In genomic region chr17:1643999-1644492, GRCh38 we compare ENCODE assay signal across 8 cellular contexts. TPM values are rescaled to one million over a fixed set of nuclear protein-coding genes. Genes with fewer than 3 reads are reported as not detected.
DNase-seq lines count a peak whose midpoint lies in the region; ATAC-seq and TF ChIP-seq lines count a peak whose summit lies in the region.

No MANE protein-coding gene starts in this region.

- POLR2A ChIA-PET in AG04450 (lab: Yijun Ruan, JAX) = interaction anchor here (0.6 to 1.0 kb wide), 3 partner anchors 11 to 15 kb away, joined by 3 to 6 read pairs (median 4); partner anchors contain the start of gene SLC43A2

- no peak for ATAC-seq in HG03025 (IDR thresholded peaks at IDR 0.05; ENCODE audit: low FRiP score, unreplicated experiment)

- no peak for DNase-seq in AG04450 (ENCODE audit: low read depth, low spot score)
- DNase-seq in HT1080 (ENCODE audit: low read depth) = peak; percentile 51
- DNase-seq in colonic mucosa = no peak
- no peak for DNase-seq in ecto neural progenitor cell (ENCODE audit: low spot score)
- DNase-seq in NCI-H226 = no peak
- no peak for DNase-seq in hypothalamus (lab: John Stamatoyannopoulos, UW)

- H3K4me3 ChIP-seq in AG04450 (ENCODE audit: low read depth, low read length) (no peak overlapping the region), colonic mucosa (peak overlapping the region; percentile 38), muscle layer of duodenum (ENCODE audit: low read depth in 1 of 2, low read length in 2 of 2) (peak overlapping the region; percentile 30 to 55)

- peak overlapping the region; percentile 78 to 84 for H3K9ac ChIP-seq in colonic mucosa (ENCODE audit: low read depth in 2 of 2, low read length in 2 of 2)

- H3K4me1 ChIP-seq in colonic mucosa (peaks cover 8% of the 10 kb centered on the region), muscle layer of duodenum (ENCODE audit: control insufficient read depth in 1 of 2, insufficient read depth in 2 of 2, low read length in 2 of 2) (peaks cover 7 to 41% of the 10 kb centered on the region in 2 donors)

- H3K27ac ChIP-seq in AG04450 (ENCODE audit: low read depth, low read length) (peak overlapping the region; percentile 21), colonic mucosa (peak overlapping the region; percentile 37), muscle layer of duodenum (ENCODE audit: low read length) (peak overlapping the region; percentile 51)

- H3K36me3 ChIP-seq in colonic mucosa = no peaks in the 10 kb centered on the region
- H3K36me3 ChIP-seq in muscle layer of duodenum (ENCODE audit: control insufficient read depth in 1 of 2, insufficient read depth in 2 of 2, low read length in 2 of 2) = no peaks in the 10 kb centered on the region

- H3K9me3 ChIP-seq in AG04450 (ENCODE audit: control insufficient read depth, insufficient read depth, low read length) (peaks cover 4% of the 10 kb centered on the region; the same call in 1 of the 2 replicates), colonic mucosa (no peaks in the 10 kb centered on the region), muscle layer of duodenum (ENCODE audit: control insufficient read depth in 1 of 2, low read length in 2 of 2) (no peaks in the 10 kb centered on the region)

- CTCF ChIA-PET in AG04450 (lab: Charles Lee) = interaction anchor here (3.2 kb wide), 1 partner anchor 70 kb away, joined by 16 read pairs; no protein-coding TSS in a partner anchor

- TF ChIP-seq CTCF in AG04450 (IDR thresholded peaks at IDR 0.05; ENCODE audit: low read depth, low read length) (no peak), colonic mucosa (IDR thresholded peaks at IDR 0.05) (no peak)

- H3K27me3 ChIP-seq in AG04450 (ENCODE audit: control insufficient read depth, insufficient read depth, low read length) (no peaks in the 10 kb centered on the region), colonic mucosa (no peaks in the 10 kb centered on the region), muscle layer of duodenum (ENCODE audit: low read depth, low read length) (no peaks in the 10 kb centered on the region)

- intact Hi-C loops in colonic mucosa (cut with DNase I) = no loop called here

RNA-seq across cellular contexts. Expression of gene SCARF1, which starts 1.5 kb away (rescaled TPM):
- polyA plus RNA-seq in AG04450 (2011; rRNA removed) = 0.17 and 0.20 TPM in 2 replicates
- polyA minus RNA-seq in AG04450 (2011; rRNA and poly(A)+ RNA removed) = 0.13 and 0.18 TPM in 2 replicates
- 1.5 and 2.5 TPM in 2 replicates for total RNA-seq in HT1080 (2014; rRNA removed; shearing (Covaris generic))
- 1.2 and 1.6 TPM in 2 replicates for polyA plus RNA-seq in HT1080 (2015; cell fraction: cytosol; rRNA removed)
- 2.1 and 2.8 TPM in 2 replicates for polyA plus RNA-seq in HT1080 (2015; cell fraction: nucleus; rRNA removed)
- total RNA-seq in colonic mucosa = 1 to 10 TPM; 6.3 to 7.7 TPM

RNA-seq across cellular contexts. Expression of gene RILP, which starts 5.6 kb away (rescaled TPM):
- 5.8 and 9.3 TPM in 2 replicates for polyA plus RNA-seq in AG04450 (2011; rRNA removed)
- polyA minus RNA-seq in AG04450 (2011; rRNA and poly(A)+ RNA removed) = 3.3 and 4.0 TPM in 2 replicates
- total RNA-seq in HT1080 (2014; rRNA removed; shearing (Covaris generic)) = 8.0 and 8.9 TPM in 2 replicates
- polyA plus RNA-seq in HT1080 (2015; cell fraction: cytosol; rRNA removed) = 4.8 and 4.9 TPM in 2 replicates
- polyA plus RNA-seq in HT1080 (2015; cell fraction: nucleus; rRNA removed) = 3.7 and 8.2 TPM in 2 replicates
- 10 to 100 TPM; 35.7 to 40.4 TPM for total RNA-seq in colonic mucosa

RNA-seq across cellular contexts. Expression of gene SLC43A2, which starts 15.4 kb away (rescaled TPM):
- polyA plus RNA-seq in AG04450 (2011; rRNA removed) = 5.3 and 6.8 TPM in 2 replicates
- polyA minus RNA-seq in AG04450 (2011; rRNA and poly(A)+ RNA removed) = 10.6 and 14.3 TPM in 2 replicates
- total RNA-seq in HT1080 (2014; rRNA removed; shearing (Covaris generic)) = 3.5 and 3.9 TPM in 2 replicates
- polyA plus RNA-seq in HT1080 (2015; cell fraction: cytosol; rRNA removed) = 3.1 and 3.3 TPM in 2 replicates
- 4.8 and 6.9 TPM in 2 replicates for polyA plus RNA-seq in HT1080 (2015; cell fraction: nucleus; rRNA removed)
- 10 to 100 TPM; 29.3 to 38.7 TPM for total RNA-seq in colonic mucosa

RNA-seq across cellular contexts. Expression of gene PRPF8, which starts 40.6 kb away (rescaled TPM):
- polyA plus RNA-seq in AG04450 (2011; rRNA removed) = 126 and 161 TPM in 2 replicates
- 420 and 507 TPM in 2 replicates for polyA minus RNA-seq in AG04450 (2011; rRNA and poly(A)+ RNA removed)
- total RNA-seq in HT1080 (2014; rRNA removed; shearing (Covaris generic)) = 107 and 117 TPM in 2 replicates
- polyA plus RNA-seq in HT1080 (2015; cell fraction: cytosol; rRNA removed) = 95.3 and 107 TPM in 2 replicates
- polyA plus RNA-seq in HT1080 (2015; cell fraction: nucleus; rRNA removed) = 341 and 342 TPM in 2 replicates
- 100 to 1,000 TPM; 172 to 292 TPM for total RNA-seq in colonic mucosa
